ENCODE assay signal across 1 cellular context in genomic region chr14:77035267-77035666, GRCh38.
TF ChIP-seq lines count a peak whose summit lies in the region.

No MANE protein-coding gene starts in this region.

TF ChIP-seq in IMR-90, 13 proteins besides CTCF, POLR2A, EP300 and RAD21 (continued from another document):
- TF ChIP-seq USF2 (IDR thresholded peaks at IDR 0.05; ENCODE audit: low read depth, low read length) (no peak), CHD1 (IDR thresholded peaks at IDR 0.05; ENCODE audit: low read depth, low read length) (no peak), SMC3 (IDR thresholded peaks at IDR 0.05; ENCODE audit: low read depth, low read length) (no peak), FOS (IDR thresholded peaks at IDR 0.05; ENCODE audit: low read depth, low read length) (no peak), MXI1 (IDR thresholded peaks at IDR 0.05; ENCODE audit: borderline replicate concordance, low read depth, low read length) (no peak), RFX5 (IDR thresholded peaks at IDR 0.05; ENCODE audit: low read depth, low read length) (no peak)
